In the genomic region with DNA sequence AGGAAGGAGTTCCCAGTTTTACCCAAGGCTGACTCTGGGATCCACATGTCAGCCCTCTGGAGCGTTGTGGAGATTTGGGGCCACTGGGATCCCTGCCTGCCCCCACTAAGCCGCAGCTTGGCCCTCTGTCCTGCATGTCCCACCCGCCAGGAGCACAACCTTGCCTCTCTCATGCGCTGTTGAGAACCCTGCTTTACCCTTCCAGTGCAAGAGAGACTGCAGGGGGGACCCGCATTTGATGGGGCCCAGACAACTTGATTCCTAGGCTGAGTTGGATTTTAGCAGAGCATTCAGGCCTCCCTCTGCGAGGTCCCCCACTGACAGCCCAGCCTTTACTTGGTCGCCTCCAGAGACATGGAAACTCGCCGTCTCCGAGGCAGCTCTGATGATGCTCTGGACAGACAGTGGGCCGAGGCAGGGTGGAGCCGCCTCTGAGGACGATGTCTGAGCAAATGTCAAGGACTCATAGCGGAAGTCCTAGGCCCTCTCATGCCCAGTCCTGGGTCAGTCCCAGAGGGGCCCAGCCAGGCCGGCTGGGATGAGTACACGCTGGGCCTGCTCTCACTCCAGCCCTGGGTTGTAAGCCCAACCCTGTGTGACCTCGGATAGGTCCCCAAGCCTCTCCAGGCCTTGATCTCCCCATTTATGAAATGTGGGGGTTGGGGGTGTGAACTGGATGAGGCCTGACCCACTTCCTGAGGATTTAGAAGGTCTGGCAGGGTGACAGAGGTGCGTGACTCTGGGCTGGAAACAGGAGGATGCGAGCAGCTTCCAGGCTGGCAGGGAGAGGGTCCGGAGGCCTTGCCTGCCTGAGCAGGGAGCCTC, we compare ENCODE assay signal across 13 cellular contexts. TPM values are rescaled to one million over a fixed set of nuclear protein-coding genes. Genes with fewer than 3 reads are reported as not detected.
DNase-seq lines count a peak whose midpoint lies in the region; ATAC-seq, FAIRE-seq and TF ChIP-seq lines count a peak whose summit lies in the region.
"Had no signal": no experiment of that assay in that cellular context is flagged by ENCODE, and none has a peak within 500 bp of the region (broad histone marks: within the 10 kb centered on the region; RNA-seq: fewer than 3 reads in every experiment).

No MANE protein-coding gene starts in this region.

- peak; percentile 47 for DNase-seq in H7
- DNase-seq in activated CD4-positive, CD25-positive, alpha-beta regulatory T cell treated with anti-CD3 and anti-CD28 coated beads, Interleukin-2, amount 50 U/mL, for 72 hours, result peak; percentile 58
- DNase-seq in stimulated activated effector memory CD8-positive, alpha-beta T cell treated with anti-CD3 and anti-CD28 coated beads, Interleukin-12 subunit alpha, Interleukin-12 subunit beta, amount 100 ng/mL, for 72 hours (ENCODE audit: low spot score in 2 of 2), result peak in 1 of 2 donors; percentile 73
- DNase-seq in pancreas, result no peak
- DNase-seq: brain microvascular endothelial cell, COR-L47, mammary epithelial cell, NCI-H2107, psoas muscle had no signal

- no peaks in the 10 kb centered on the region for H3K4me1 ChIP-seq in pancreas
- H3K4me1 ChIP-seq: psoas muscle had no signal

- H3K4me3 ChIP-seq in H7 (ENCODE audit: insufficient read depth, low read depth, low read length) (no peak overlapping the region), pancreas (no peak overlapping the region)
- H3K4me3 ChIP-seq: psoas muscle had no signal

- H3K4me1 Mint-ChIP-seq in stimulated activated effector memory CD8-positive, alpha-beta T cell treated with anti-CD3 and anti-CD28 coated beads, Interleukin-12 subunit alpha, Interleukin-12 subunit beta, amount 100 ng/mL, for 72 hours, result peaks cover 45% of the 10 kb centered on the region

- no peak for TF ChIP-seq CTCF in pancreas (IDR thresholded peaks at IDR 0.05)

- FAIRE-seq in pancreas (lab: Jason Lieb, UNC), result no peak

- peaks cover 39% of the 10 kb centered on the region for H3K36me3 Mint-ChIP-seq in stimulated activated effector memory CD8-positive, alpha-beta T cell treated with anti-CD3 and anti-CD28 coated beads, Interleukin-12 subunit alpha, Interleukin-12 subunit beta, amount 100 ng/mL, for 72 hours

- H3K9me3 ChIP-seq in pancreas, result no peaks in the 10 kb centered on the region
- H3K9me3 ChIP-seq: psoas muscle had no signal

- no peaks in the 10 kb centered on the region for H3K9me3 Mint-ChIP-seq in stimulated activated effector memory CD8-positive, alpha-beta T cell treated with anti-CD3 and anti-CD28 coated beads, Interleukin-12 subunit alpha, Interleukin-12 subunit beta, amount 100 ng/mL, for 72 hours

- H3K4me3 Mint-ChIP-seq in stimulated activated effector memory CD8-positive, alpha-beta T cell treated with anti-CD3 and anti-CD28 coated beads, Interleukin-12 subunit alpha, Interleukin-12 subunit beta, amount 100 ng/mL, for 72 hours, result no peak overlapping the region

- no peak overlapping the region for H3K27ac Mint-ChIP-seq in stimulated activated effector memory CD8-positive, alpha-beta T cell treated with anti-CD3 and anti-CD28 coated beads, Interleukin-12 subunit alpha, Interleukin-12 subunit beta, amount 100 ng/mL, for 72 hours

- ATAC-seq in esophagus mucosa, result peak; percentile 23
- ATAC-seq in stimulated activated effector memory CD8-positive, alpha-beta T cell treated with anti-CD3 and anti-CD28 coated beads, Interleukin-12 subunit alpha, Interleukin-12 subunit beta, amount 100 ng/mL, for 72 hours, result peak; percentile 72
- ATAC-seq in HG03565 (IDR thresholded peaks at IDR 0.05; ENCODE audit: unreplicated experiment), result no peak
- no peak for ATAC-seq in HG02840 (IDR thresholded peaks at IDR 0.05; ENCODE audit: low FRiP score, unreplicated experiment)
- ATAC-seq in pancreas, result no peak

- H3K27me3 ChIP-seq in H7 (ENCODE audit: control insufficient read depth, insufficient read depth, low read length) (no peaks in the 10 kb centered on the region), pancreas (no peaks in the 10 kb centered on the region)
- H3K27me3 ChIP-seq: brain microvascular endothelial cell had no signal

- no peak overlapping the region for H3K27ac ChIP-seq in pancreas
- H3K27ac ChIP-seq: brain microvascular endothelial cell, epithelial cell of prostate, psoas muscle had no signal

- 79 to 84% methylated on average over 19 to 20 of the region's 20 CpGs for WGBS in pancreas, 2 donors

- intact Hi-C loops in pancreas (cut with DNase I), result no loop called here

- no peaks in the 10 kb centered on the region for H3K36me3 ChIP-seq in H7 (replicated peaks; ENCODE audit: control insufficient read depth, insufficient read depth, low read length)
- H3K36me3 ChIP-seq in pancreas, result no peaks in the 10 kb centered on the region
- H3K36me3 ChIP-seq: brain microvascular endothelial cell had no signal

RNA-seq across cellular contexts. Expression of gene CD5, which starts 0.6 kb away (rescaled TPM):
- not detected in 2 replicates for total RNA-seq in H7 (2014; rRNA removed; shearing (Covaris generic))
- total RNA-seq in esophagus mucosa (0.48 TPM), pancreas (1 to 10 TPM in 1 of 6 donors, under 1 TPM in 5; 0.08 to 1.1 (median 0.30) TPM)
- polyA plus RNA-seq in pancreas, result under 1 TPM; 0.23 to 0.31 TPM
- total RNA-seq: mammary epithelial cell had no signal
- polyA plus RNA-seq: mammary epithelial cell had no signal

RNA-seq across cellular contexts. Expression of gene VPS37C, which starts 58.3 kb away (rescaled TPM):
- total RNA-seq in H7 (2014; rRNA removed; shearing (Covaris generic)), result 22.1 and 25.5 TPM in 2 replicates
- 13.4 TPM for total RNA-seq in esophagus mucosa
- total RNA-seq in pancreas, result 10 to 100 TPM; 12.1 to 25.7 (median 17.5) TPM
- polyA plus RNA-seq in pancreas, result 10 to 100 TPM; 15.0 to 16.3 TPM

Comparison
In these comparisons a context has a peak if more than half of its experiments do, and no peak if none do; other contexts are left out.
1. DNase-seq: peak in H7 (single experiment) and activated CD4-positive, CD25-positive, alpha-beta regulatory T cell treated with anti-CD3 and anti-CD28 coated beads, Interleukin-2, amount 50 U/mL, for 72 hours (single experiment); none in pancreas (0 of 6).
2. ATAC-seq: peak in esophagus mucosa (single experiment) and stimulated activated effector memory CD8-positive, alpha-beta T cell treated with anti-CD3 and anti-CD28 coated beads, Interleukin-12 subunit alpha, Interleukin-12 subunit beta, amount 100 ng/mL, for 72 hours (single experiment); none in HG03565 (single experiment), HG02840 (single experiment) and pancreas (0 of 4).